1 cellular context compared by ENCODE assay signal in genomic region chr4:33724685-33725084, GRCh38.
TF ChIP-seq lines count a peak whose summit lies in the region.

No MANE protein-coding gene starts in this region.

TF ChIP-seq in IMR-90, 13 proteins besides CTCF, POLR2A, EP300 and RAD21:
- TF ChIP-seq SMC3 (IDR thresholded peaks at IDR 0.05; ENCODE audit: low read depth, low read length) (no peak), MAFK (IDR thresholded peaks at IDR 0.05; ENCODE audit: low read depth, low read length) (peak; percentile 52)
